Comparison of ENCODE assay signal across 32 cellular contexts in genomic region chr16:15059324-15059723, GRCh38.
"Had no signal": no experiment of that assay in that cellular context is flagged by ENCODE, and none has a peak within 500 bp of the region (broad histone marks: within the 10 kb centered on the region; RNA-seq: fewer than 3 reads in every experiment).

No MANE protein-coding gene starts in this region.

- H3K27ac Mint-ChIP-seq: activated CD8-positive, alpha-beta T cell treated with anti-CD3 and anti-CD28 coated beads for 36 hours; activated T-helper 17 cell treated with anti-CD3 and anti-CD28 coated beads, Interleukin-2, amount 50 U/mL, for 72 hours; effector memory CD8-positive, alpha-beta T cell; T-helper 2 cell treated with Interferon-gamma antibody and Interleukin-4, amounts not matched to agents 5 μg/mL and 100 μg/mL, for 36 hours had no signal

- H3K27me3 ChIP-seq: brain microvascular endothelial cell, esophagus squamous epithelium had no signal

- H3K36me3 Mint-ChIP-seq: activated naive CD8-positive, alpha-beta T cell had no signal

- ATAC-seq: activated CD8-positive, alpha-beta T cell treated with anti-CD3 and anti-CD28 coated beads for 36 hours; activated T-cell treated with anti-CD3 and anti-CD28 coated beads, Interleukin-2, amount 50 U/mL, for 4 hours; activated T-helper 17 cell treated with anti-CD3 and anti-CD28 coated beads, Interleukin-2, amount 50 U/mL, for 72 hours; effector memory CD8-positive, alpha-beta T cell; T-helper 17 cell had no signal

- FAIRE-seq: astrocyte, bronchial epithelial cell had no signal

- H3K4me3 ChIP-seq: esophagus squamous epithelium had no signal

- H3K27me3 Mint-ChIP-seq: activated CD8-positive, alpha-beta T cell treated with anti-CD3 and anti-CD28 coated beads for 36 hours; activated naive CD8-positive, alpha-beta T cell; activated T-helper 17 cell treated with anti-CD3 and anti-CD28 coated beads, Interleukin-2, amount 50 U/mL, for 72 hours; central memory CD8-positive, alpha-beta T cell; effector memory CD8-positive, alpha-beta T cell; T-helper 17 cell had no signal

- H3K9me3 ChIP-seq: esophagus squamous epithelium had no signal

- DNase-seq: activated CD4-positive, alpha-beta T cell treated with anti-CD3 and anti-CD28 coated beads for 4 hours; activated CD4-positive, alpha-beta T cell treated with anti-CD3 and anti-CD28 coated beads, Interleukin-2, amount 50 U/mL, for 1 hour; activated CD4-positive, alpha-beta T cell treated with anti-CD3 and anti-CD28 coated beads, Interleukin-2, amount 50 U/mL, for 48 hours; activated CD4-positive, CD25-positive, alpha-beta regulatory T cell; activated CD4-positive, CD25-positive, alpha-beta regulatory T cell treated with anti-CD3 and anti-CD28 coated beads, Interleukin-2, amount 50 U/mL, for 72 hours; activated CD8-positive, alpha-beta memory T cell treated with anti-CD3 and anti-CD28 coated beads for 24 hours; activated CD8-positive, alpha-beta T cell treated with anti-CD3 and anti-CD28 coated beads for 36 hours; activated effector memory CD4-positive, alpha-beta T cell treated with Interleukin-2 at 50 U/mL for 16 hours; activated gamma-delta T cell treated with Interleukin-2 at 50 U/mL for 16 hours; activated naive CD4-positive, alpha-beta T cell treated with anti-CD3 and anti-CD28 coated beads, Interleukin-2, amount 50 U/mL, for 16 hours; activated naive CD4-positive, alpha-beta T cell treated with Interleukin-2 at 50 U/mL for 16 hours; activated T-cell treated with anti-CD3 and anti-CD28 coated beads, Interleukin-2, amount 50 U/mL, for 4 hours; amniotic stem cell; anterior cingulate cortex; brain microvascular endothelial cell; cortex of kidney; dermis blood vessel endothelial cell; effector CD4-positive, alpha-beta T cell; effector memory CD8-positive, alpha-beta T cell; esophagus squamous epithelium; foreskin melanocyte; head of caudate nucleus; T-helper 1 cell; T-helper 17 cell; T1000 had no signal

- H3K4me3 Mint-ChIP-seq: activated CD8-positive, alpha-beta T cell treated with anti-CD3 and anti-CD28 coated beads for 36 hours; activated naive CD8-positive, alpha-beta T cell; activated T-cell treated with anti-CD3 and anti-CD28 coated beads, Interleukin-2, amount 50 U/mL, for 4 hours; activated T-helper 17 cell treated with anti-CD3 and anti-CD28 coated beads, Interleukin-2, amount 50 U/mL, for 72 hours; central memory CD8-positive, alpha-beta T cell; effector memory CD8-positive, alpha-beta T cell; T-helper 17 cell; T-helper 2 cell treated with Interferon-gamma antibody and Interleukin-4, amounts not matched to agents 5 μg/mL and 100 μg/mL, for 36 hours had no signal

- H3K27ac ChIP-seq: brain microvascular endothelial cell, epithelial cell of prostate, esophagus squamous epithelium had no signal

- H3K9me3 Mint-ChIP-seq: activated CD8-positive, alpha-beta T cell treated with anti-CD3 and anti-CD28 coated beads for 36 hours; activated T-cell treated with anti-CD3 and anti-CD28 coated beads, Interleukin-2, amount 50 U/mL, for 4 hours; activated T-helper 17 cell treated with anti-CD3 and anti-CD28 coated beads, Interleukin-2, amount 50 U/mL, for 72 hours; central memory CD8-positive, alpha-beta T cell; effector memory CD8-positive, alpha-beta T cell; T-helper 2 cell treated with Interferon-gamma antibody and Interleukin-4, amounts not matched to agents 5 μg/mL and 100 μg/mL, for 36 hours had no signal
